Comparison of ENCODE assay signal across 1 cellular context in genomic region chr1:229027158-229027557, GRCh38.
TF ChIP-seq lines count a peak whose summit lies in the region.

No MANE protein-coding gene starts in this region.

TF ChIP-seq in SK-N-SH, 30 proteins besides CTCF, POLR2A, EP300 and RAD21:
- TF ChIP-seq GATA2 (CRISPR knock-in tag; IDR thresholded peaks at IDR 0.05) (no peak), IRF3 (IDR thresholded peaks at IDR 0.05; ENCODE audit: low read depth, low read length) (no peak), MXI1 (IDR thresholded peaks at IDR 0.05; ENCODE audit: low read depth, low read length) (no peak), YY1 (IDR thresholded peaks at IDR 0.05; ENCODE audit: low read depth) (no peak), CHD2 (IDR thresholded peaks at IDR 0.05; ENCODE audit: low read length, partially characterized antibody) (no peak), USF2 (IDR thresholded peaks at IDR 0.05; ENCODE audit: borderline replicate concordance, low read depth, low read length) (no peak), FOXM1 (IDR thresholded peaks at IDR 0.05; ENCODE audit: low read depth) (no peak), FOXJ3 (CRISPR knock-in tag; IDR thresholded peaks at IDR 0.05) (no peak), FOSL2 (IDR thresholded peaks at IDR 0.05; ENCODE audit: borderline replicate concordance, low read depth) (no peak), PBX3 (IDR thresholded peaks at IDR 0.05) (no peak), RFX5 (IDR thresholded peaks at IDR 0.05; ENCODE audit: low read length) (no peak)
TF ChIP-seq in SK-N-SH: peak in this region for 0.
